ENCODE assay signal across 26 cellular contexts in genomic region chr4:150235317-150235716, GRCh38.
A peak's percentile ranks its signal among the peaks of the same experiment; 100 is the strongest.
DNase-seq lines count a peak whose midpoint lies in the region; ATAC-seq, FAIRE-seq and TF ChIP-seq lines count a peak whose summit lies in the region.
"Had no signal": no experiment of that assay in that cellular context is flagged by ENCODE, and none has a peak within 500 bp of the region (broad histone marks: within the 10 kb centered on the region; RNA-seq: fewer than 3 reads in every experiment).

No MANE protein-coding gene starts in this region.

- peaks cover 3% of the 10 kb centered on the region for H3K9me3 Mint-ChIP-seq in astrocyte (ENCODE audit: unreplicated experiment)
- no peaks in the 10 kb centered on the region for H3K9me3 Mint-ChIP-seq in osteocyte (ENCODE audit: unreplicated experiment)
- H3K9me3 Mint-ChIP-seq: activated CD4-positive, alpha-beta T cell treated with anti-CD3 and anti-CD28 coated beads, Interleukin-2, amount 10 ng/mL, durations not matched to agents 24 days and 14 days; activated naive CD4-positive, alpha-beta T cell treated with anti-CD3 and anti-CD28 coated beads, Interleukin-2, amount 10 ng/mL, durations not matched to agents 7 days and 5 days; effector memory CD8-positive, alpha-beta T cell had no signal

- no peak for FAIRE-seq in astrocyte (lab: Jason Lieb, UNC)
- FAIRE-seq: A204.1, GM12891, HepG2 had no signal

- TF ChIP-seq CTCF in AG04450 (IDR thresholded peaks at IDR 0.05; ENCODE audit: low read depth, low read length) (no peak), astrocyte (IDR thresholded peaks at IDR 0.05; ENCODE audit: insufficient read depth, low read depth, low read length) (no peak), gastroesophageal sphincter (IDR thresholded peaks at IDR 0.05) (no peak), osteocyte (IDR thresholded peaks at IDR 0.05) (no peak)

- H3K4me1 ChIP-seq in astrocyte (ENCODE audit: insufficient read depth, low read length) (peaks cover 61% of the 10 kb centered on the region), gastroesophageal sphincter (peaks cover 11 to 39% (median 15%) of the 10 kb centered on the region in 3 donors)
- H3K4me1 ChIP-seq: psoas muscle had no signal

- no peak overlapping the region for H3K4me3 ChIP-seq in AG04450 (ENCODE audit: low read depth, low read length)
- H3K4me3 ChIP-seq in astrocyte (ENCODE audit: insufficient read depth, low read depth, low read length), result no peak overlapping the region
- no peak overlapping the region for H3K4me3 ChIP-seq in gastroesophageal sphincter
- H3K4me3 ChIP-seq: psoas muscle had no signal

- H3K4me1 Mint-ChIP-seq in astrocyte (ENCODE audit: low read depth, unreplicated experiment) (peaks cover 50% of the 10 kb centered on the region), osteocyte (ENCODE audit: unreplicated experiment) (peaks cover 82% of the 10 kb centered on the region)
- H3K4me1 Mint-ChIP-seq: activated CD4-positive, alpha-beta T cell treated with anti-CD3 and anti-CD28 coated beads, Interleukin-2, amount 10 ng/mL, durations not matched to agents 24 days and 14 days; activated naive CD4-positive, alpha-beta T cell treated with anti-CD3 and anti-CD28 coated beads, Interleukin-2, amount 10 ng/mL, durations not matched to agents 7 days and 5 days had no signal

- H3K4me2 ChIP-seq in astrocyte (ENCODE audit: low read length), result peak overlapping the region; percentile 75

- H3K27ac Mint-ChIP-seq in astrocyte (ENCODE audit: unreplicated experiment), result peak overlapping the region; percentile 99
- H3K27ac Mint-ChIP-seq in osteocyte (ENCODE audit: unreplicated experiment), result peak overlapping the region; percentile 93
- H3K27ac Mint-ChIP-seq: activated CD4-positive, alpha-beta T cell treated with anti-CD3 and anti-CD28 coated beads, Interleukin-2, amount 10 ng/mL, durations not matched to agents 24 days and 14 days; activated naive CD4-positive, alpha-beta T cell treated with anti-CD3 and anti-CD28 coated beads, Interleukin-2, amount 10 ng/mL, durations not matched to agents 7 days and 5 days; effector memory CD8-positive, alpha-beta T cell had no signal

- no peaks in the 10 kb centered on the region for H3K79me2 ChIP-seq in astrocyte (ENCODE audit: insufficient read depth, low read length)

- H3K36me3 Mint-ChIP-seq in astrocyte (ENCODE audit: low read depth, unreplicated experiment) (peaks cover 14% of the 10 kb centered on the region), osteocyte (ENCODE audit: unreplicated experiment) (peaks cover 20% of the 10 kb centered on the region)
- H3K36me3 Mint-ChIP-seq: activated naive CD4-positive, alpha-beta T cell treated with anti-CD3 and anti-CD28 coated beads, Interleukin-2, amount 10 ng/mL, durations not matched to agents 7 days and 5 days had no signal

- H3K27me3 ChIP-seq in AG04450 (ENCODE audit: control insufficient read depth, insufficient read depth, low read length) (no peaks in the 10 kb centered on the region), astrocyte (ENCODE audit: insufficient read depth, low read length) (no peaks in the 10 kb centered on the region), gastroesophageal sphincter (no peaks in the 10 kb centered on the region)

- 58 to 91% methylated on average over 5 of the region's 5 CpGs for WGBS in gastroesophageal sphincter (ENCODE audit: low coverage in 1 of 2), 2 donors

- CTCF ChIA-PET in AG04450 (lab: Charles Lee), result interaction anchor here (2.6 kb wide), 1 partner anchor 8 kb away, joined by 10 read pairs; no protein-coding TSS in a partner anchor

- DNase-seq in AG04450 (ENCODE audit: low read depth, low spot score) (no peak), astrocyte (ENCODE audit: low read depth) (no peak), osteocyte (ENCODE audit: extremely low spot score, unreplicated experiment) (no peak), cortex of kidney (lab: John Stamatoyannopoulos, UW) (no peak)
- DNase-seq in activated CD4-positive, alpha-beta T cell treated with anti-CD3 and anti-CD28 coated beads for 4 hours, result no peak
- DNase-seq: activated CD4-positive, alpha-beta T cell treated with anti-CD3 and anti-CD28 coated beads, Interleukin-2, amount 10 ng/mL, durations not matched to agents 24 days and 14 days; activated naive CD4-positive, alpha-beta T cell treated with anti-CD3 and anti-CD28 coated beads, Interleukin-2, amount 10 ng/mL, durations not matched to agents 7 days and 5 days; cerebellar nuclear complex; DND-41; effector memory CD8-positive, alpha-beta T cell; left cardiac atrium; NCI-H1105; NCI-H2029 treated with DMSO at 0.1 percent for 48 hours; NCI-H82; psoas muscle; SHP77 treated with DMSO at 0.1 percent for 48 hours; stimulated activated CD4-positive, alpha-beta T cell treated with anti-CD3 and anti-CD28 coated beads, Interleukin-4, amount 100 ng/mL, for 24 hours; stimulated activated naive CD4-positive, alpha-beta T cell treated with Interleukin-2 at 50 U/mL for 16 hours; trophoblast cell had no signal

- peak overlapping the region; percentile 93 for H3K27ac ChIP-seq in AG04450 (ENCODE audit: low read depth, low read length)
- peak overlapping the region; percentile 96 for H3K27ac ChIP-seq in astrocyte (ENCODE audit: low read depth, low read length)
- peak overlapping the region; percentile 70 to 81 (median 76) for H3K27ac ChIP-seq in gastroesophageal sphincter
- H3K27ac ChIP-seq: HL-60, psoas muscle had no signal

- no peaks in the 10 kb centered on the region for H3K27me3 Mint-ChIP-seq in astrocyte (ENCODE audit: low read depth, unreplicated experiment)
- no peaks in the 10 kb centered on the region for H3K27me3 Mint-ChIP-seq in osteocyte (ENCODE audit: unreplicated experiment)

- TF ChIP-seq EP300 in gastroesophageal sphincter (IDR thresholded peaks at IDR 0.05), result no peak

- H3K36me3 ChIP-seq in astrocyte (ENCODE audit: insufficient read depth, low read length), result peaks cover 4% of the 10 kb centered on the region
- peaks cover 0 to 29% of the 10 kb centered on the region in 2 donors for H3K36me3 ChIP-seq in gastroesophageal sphincter

- POLR2A ChIA-PET in AG04450 (lab: Yijun Ruan, JAX), result interaction anchor here (1.0 kb wide), 1 partner anchor 10 kb away, joined by 6 read pairs; no protein-coding TSS in a partner anchor

- H3K9ac ChIP-seq in astrocyte (ENCODE audit: low read length), result peak overlapping the region; percentile 78

- no peak overlapping the region for H2AFZ ChIP-seq in astrocyte (ENCODE audit: low read depth, low read length)

- ATAC-seq in gastroesophageal sphincter (no peak), HG02571 (IDR thresholded peaks at IDR 0.05; ENCODE audit: unreplicated experiment) (no peak), HG02981 (IDR thresholded peaks at IDR 0.05; ENCODE audit: unreplicated experiment) (no peak)
- ATAC-seq: effector memory CD8-positive, alpha-beta T cell; HepG2; left cardiac atrium; psoas muscle had no signal

- no peaks in the 10 kb centered on the region for H4K20me1 ChIP-seq in astrocyte (ENCODE audit: insufficient read depth, low read length)

- no peak for TF ChIP-seq POLR2A in gastroesophageal sphincter (IDR thresholded peaks at IDR 0.05)

- H3K9me3 ChIP-seq in AG04450 (ENCODE audit: control insufficient read depth, insufficient read depth, low read length) (no peaks in the 10 kb centered on the region), astrocyte (ENCODE audit: insufficient read depth, low read depth, low read length) (no peaks in the 10 kb centered on the region), gastroesophageal sphincter (no peaks in the 10 kb centered on the region)
- H3K9me3 ChIP-seq: psoas muscle had no signal

- H3K4me3 Mint-ChIP-seq in astrocyte (ENCODE audit: unreplicated experiment) (no peak overlapping the region), osteocyte (ENCODE audit: unreplicated experiment) (peak overlapping the region; percentile 54)
- H3K4me3 Mint-ChIP-seq: activated CD4-positive, alpha-beta T cell treated with anti-CD3 and anti-CD28 coated beads, Interleukin-2, amount 10 ng/mL, durations not matched to agents 24 days and 14 days; activated naive CD4-positive, alpha-beta T cell treated with anti-CD3 and anti-CD28 coated beads, Interleukin-2, amount 10 ng/mL, durations not matched to agents 7 days and 5 days; effector memory CD8-positive, alpha-beta T cell had no signal
